In genomic region chr11:63681208-63682044, GRCh38 we compare ENCODE assay signal across 8 cellular contexts. TPM values are rescaled to one million over a fixed set of nuclear protein-coding genes. Genes with fewer than 3 reads are reported as not detected.
DNase-seq lines count a peak whose midpoint lies in the region; ATAC-seq and TF ChIP-seq lines count a peak whose summit lies in the region.

TSS of gene RTN3 (plus strand) at chr11:63681500. CDS start at chr11:63681637, 137 bp downstream.

- ATAC-seq in HG02763 (IDR thresholded peaks at IDR 0.05; ENCODE audit: unreplicated experiment) = peak; percentile 88
- ATAC-seq in activated naive CD8-positive, alpha-beta T cell treated with anti-CD3 and anti-CD28 coated beads, Interleukin-2, amount 50 U/mL, for 24 hours = peak; percentile 96

- peaks cover 11% of the 10 kb centered on the region for H3K79me2 ChIP-seq in parathyroid adenoma

- peak within 1 kb of the TSS; percentile 76 for H3K4me2 ChIP-seq in parathyroid adenoma (ENCODE audit: low read length)

- no peaks in the 10 kb centered on the region for H3K36me3 ChIP-seq in cardiac muscle cell
- no peaks in the 10 kb centered on the region for H3K36me3 ChIP-seq in parathyroid adenoma (ENCODE audit: control insufficient read depth, insufficient read depth, low read length)
- H3K36me3 ChIP-seq in tibial nerve = no peaks in the 10 kb centered on the region

- peak; percentile 9 for TF ChIP-seq CTCF in GM12865 (IDR thresholded peaks at IDR 0.05; ENCODE audit: insufficient read depth, low read depth, low read length, missing control alignments)
- peak; percentile 1 for TF ChIP-seq CTCF in cardiac muscle cell (IDR thresholded peaks at IDR 0.05; ENCODE audit: low read depth, low read length)
- no peak for TF ChIP-seq CTCF in parathyroid adenoma (IDR thresholded peaks at IDR 0.05)
- peak in 2 of 5 experiments; percentile 56 to 66 for TF ChIP-seq CTCF in tibial nerve (IDR thresholded peaks at IDR 0.05)

- peak within 1 kb of the TSS; percentile 92 for H3K4me3 ChIP-seq in GM12865 (ENCODE audit: low read depth, low read length)
- peak within 1 kb of the TSS; percentile 65 for H3K4me3 ChIP-seq in cardiac muscle cell
- H3K4me3 ChIP-seq in parathyroid adenoma (ENCODE audit: low read depth, low read length) = peak within 1 kb of the TSS; percentile 75
- peak within 1 kb of the TSS; percentile 56 to 99 (median 92) for H3K4me3 ChIP-seq in tibial nerve

- peaks cover 13% of the 10 kb centered on the region for H3K4me1 ChIP-seq in cardiac muscle cell (ENCODE audit: low read depth)
- peaks cover 3% of the 10 kb centered on the region for H3K4me1 ChIP-seq in parathyroid adenoma
- peaks cover 0 to 42% (median 18%) of the 10 kb centered on the region in 4 donors for H3K4me1 ChIP-seq in tibial nerve

- H3K27me3 Mint-ChIP-seq in activated naive CD8-positive, alpha-beta T cell treated with anti-CD3 and anti-CD28 coated beads, Interleukin-2, amount 50 U/mL, for 24 hours = no peaks in the 10 kb centered on the region

- peak within 1 kb of the TSS; percentile 46 for H3K9ac ChIP-seq in parathyroid adenoma

- peak within 1 kb of the TSS; percentile 77 for H2AFZ ChIP-seq in parathyroid adenoma

- 0 to 1% methylated on average over 56 to 72 of the region's 81 CpGs for WGBS in tibial nerve, 2 donors

- peaks cover 2% of the 10 kb centered on the region for H3K36me3 Mint-ChIP-seq in activated naive CD8-positive, alpha-beta T cell treated with anti-CD3 and anti-CD28 coated beads, Interleukin-2, amount 50 U/mL, for 24 hours (ENCODE audit: low read depth)

- no peaks in the 10 kb centered on the region for H3K9me3 Mint-ChIP-seq in activated naive CD8-positive, alpha-beta T cell treated with anti-CD3 and anti-CD28 coated beads, Interleukin-2, amount 50 U/mL, for 24 hours

- H3K9me3 ChIP-seq in cardiac muscle cell (ENCODE audit: low read depth) (no peaks in the 10 kb centered on the region), parathyroid adenoma (ENCODE audit: control insufficient read depth, low read length) (no peaks in the 10 kb centered on the region), tibial nerve (no peaks in the 10 kb centered on the region)

- DNase-seq in GM12865 (ENCODE audit: low read depth) (peak; percentile 99), NCI-H1417 treated with DMSO at 0.1 percent for 48 hours (lab: John Stamatoyannopoulos, UW) (peak; percentile 82), SW480 (ENCODE audit: low spot score) (peak; percentile 96), cardiac muscle cell (ENCODE audit: low read depth in 1 of 2, low spot score in 1 of 2) (peak; percentile 98 to 99), tibial nerve (ENCODE audit: low spot score in 2 of 2) (peak; percentile 85 to 89)
- peak; percentile 99 for DNase-seq in activated naive CD8-positive, alpha-beta T cell treated with anti-CD3 and anti-CD28 coated beads, Interleukin-2, amount 50 U/mL, for 24 hours

- H3K27me3 ChIP-seq in cardiac muscle cell = no peaks in the 10 kb centered on the region
- H3K27me3 ChIP-seq in parathyroid adenoma (ENCODE audit: control insufficient read depth, insufficient read depth, low read length) = no peaks in the 10 kb centered on the region
- no peaks in the 10 kb centered on the region for H3K27me3 ChIP-seq in tibial nerve

- H3K27ac ChIP-seq in cardiac muscle cell = peak within 1 kb of the TSS; percentile 89
- H3K27ac ChIP-seq in parathyroid adenoma = peak within 1 kb of the TSS; percentile 87
- peak within 1 kb of the TSS; percentile 75 to 97 (median 94) for H3K27ac ChIP-seq in tibial nerve

- peaks cover 34% of the 10 kb centered on the region for H3K4me1 Mint-ChIP-seq in activated naive CD8-positive, alpha-beta T cell treated with anti-CD3 and anti-CD28 coated beads, Interleukin-2, amount 50 U/mL, for 24 hours

- peak; percentile 83 to 96 for TF ChIP-seq POLR2A in tibial nerve (IDR thresholded peaks at IDR 0.05)

- peak within 1 kb of the TSS; percentile 94 for H3K4me3 Mint-ChIP-seq in activated naive CD8-positive, alpha-beta T cell treated with anti-CD3 and anti-CD28 coated beads, Interleukin-2, amount 50 U/mL, for 24 hours

- peak; percentile 91 to 98 for TF ChIP-seq EP300 in tibial nerve (IDR thresholded peaks at IDR 0.05)

- H3K27ac Mint-ChIP-seq in activated naive CD8-positive, alpha-beta T cell treated with anti-CD3 and anti-CD28 coated beads, Interleukin-2, amount 50 U/mL, for 24 hours = peak within 1 kb of the TSS; percentile 91

RNA-seq across cellular contexts. Expression of gene RTN3, which starts in this region (rescaled TPM):
- total RNA-seq in cardiac muscle cell (99.7 and 132 TPM in 2 replicates), tibial nerve (100 to 1,000 TPM in 3 of 4 donors, 10 to 100 TPM in 1; 88.8 to 148 (median 116) TPM)
- polyA plus RNA-seq in cardiac muscle cell = 99.5 and 116 TPM in 2 replicates

Comparison
In these comparisons a context has a peak if more than half of its experiments do, and no peak if none do; other contexts are left out.
1. Peak in every context shown above with its lines: DNase-seq, ATAC-seq, H3K4me3 ChIP-seq and H3K27ac ChIP-seq.